15 cellular contexts compared by ENCODE assay signal in the genomic region with DNA sequence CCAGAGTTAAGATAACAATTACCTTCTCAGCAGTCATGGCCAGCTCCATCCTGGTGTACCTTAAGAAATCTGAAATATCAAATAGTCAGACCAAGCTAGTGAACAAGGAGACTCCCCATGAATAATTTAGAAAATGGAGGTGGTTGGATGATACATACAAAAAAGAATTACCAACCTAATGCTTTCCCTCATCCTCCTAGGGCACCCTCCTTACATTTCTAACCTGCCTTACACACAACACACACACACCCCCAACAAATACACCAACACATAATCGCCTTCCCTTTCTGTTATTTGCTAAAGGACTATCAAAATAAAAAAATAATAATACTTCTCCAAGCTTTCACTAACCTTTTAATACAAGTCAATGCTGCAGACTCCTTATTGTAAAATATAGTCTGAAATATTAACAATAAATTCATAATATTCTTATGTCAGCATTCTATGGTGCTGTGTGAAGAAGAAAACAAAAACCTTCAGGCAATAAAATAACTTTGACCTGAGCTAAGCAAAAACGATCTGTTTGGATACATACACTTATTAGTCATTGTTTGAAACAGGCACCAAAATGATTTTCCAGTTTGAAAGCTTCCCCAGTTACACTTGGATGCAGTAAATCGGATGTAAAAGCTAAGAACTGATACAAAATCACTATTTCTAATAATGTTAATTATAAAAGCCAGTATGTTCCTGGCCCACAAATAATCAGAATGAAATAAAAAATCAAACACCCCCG. TPM values are rescaled to one million over a fixed set of nuclear protein-coding genes. Genes with fewer than 3 reads are reported as not detected.
DNase-seq lines count a peak whose midpoint lies in the region; ATAC-seq and TF ChIP-seq lines count a peak whose summit lies in the region.
"Had no signal": no experiment of that assay in that cellular context is flagged by ENCODE, and none has a peak within 500 bp of the region (broad histone marks: within the 10 kb centered on the region; RNA-seq: fewer than 3 reads in every experiment).

No MANE protein-coding gene starts in this region.

- no peaks in the 10 kb centered on the region for H3K36me3 ChIP-seq in GM23338 (ENCODE audit: insufficient read depth)
- peaks cover 50 to 71% of the 10 kb centered on the region in 2 experiments for H3K36me3 ChIP-seq in SK-N-SH (replicated peaks in 1 of 2; ENCODE audit: control insufficient read depth in 1 of 2, insufficient read depth in 2 of 2, low read length in 1 of 2)
- H3K36me3 ChIP-seq in skeletal muscle satellite cell (ENCODE audit: insufficient read depth, low read length) = peaks cover 23% of the 10 kb centered on the region

- no peaks in the 10 kb centered on the region for H3K36me3 Mint-ChIP-seq in GM23338 (ENCODE audit: low read depth)
- no peaks in the 10 kb centered on the region for H3K36me3 Mint-ChIP-seq in CD4-positive, alpha-beta T cell (ENCODE audit: low read depth)

- H3K4me3 ChIP-seq in GM23338 (no peak overlapping the region), SK-N-SH (ENCODE audit: low read depth in 2 of 2, low read length in 1 of 2) (peak overlapping the region; percentile 92 to 100), skeletal muscle satellite cell (ENCODE audit: low read length) (peak overlapping the region; percentile 99)

- no peak overlapping the region for H3K4me3 Mint-ChIP-seq in GM23338
- no peak overlapping the region for H3K4me3 Mint-ChIP-seq in CD4-positive, alpha-beta T cell

- H3K4me1 Mint-ChIP-seq in GM23338 = peaks cover 47% of the 10 kb centered on the region
- H3K4me1 Mint-ChIP-seq in CD4-positive, alpha-beta T cell (ENCODE audit: low read depth) = no peaks in the 10 kb centered on the region

- TF ChIP-seq CTCF in GM23338 (conservative IDR thresholded peaks at IDR 0.05; ENCODE audit: low read depth in 2 of 2) (no peak), SK-N-SH (IDR thresholded peaks at IDR 0.05) (no peak)
- TF ChIP-seq CTCF in CD4-positive, alpha-beta T cell (IDR thresholded peaks at IDR 0.05) = no peak

- peaks cover 98% of the 10 kb centered on the region for H3K27me3 ChIP-seq in GM23338 (ENCODE audit: insufficient read depth)
- no peaks in the 10 kb centered on the region for H3K27me3 ChIP-seq in SK-N-SH (ENCODE audit: insufficient read depth)
- H3K27me3 ChIP-seq in skeletal muscle satellite cell (ENCODE audit: control insufficient read depth, insufficient read depth, low read length) = no peaks in the 10 kb centered on the region
- peaks cover 90% of the 10 kb centered on the region for H3K27me3 ChIP-seq in CD4-positive, alpha-beta T cell (ENCODE audit: control insufficient read depth, insufficient read depth, low read length)

- peaks cover 18% of the 10 kb centered on the region for H3F3A ChIP-seq in GM23338 (replicated peaks; ENCODE audit: low read depth)
- H3F3A ChIP-seq in SK-N-SH (replicated peaks; ENCODE audit: insufficient read depth) = peaks cover 50% of the 10 kb centered on the region

- H3K79me2 ChIP-seq in GM23338 (replicated peaks; ENCODE audit: insufficient read depth) (no peaks in the 10 kb centered on the region), SK-N-SH (ENCODE audit: insufficient read depth) (peaks cover 88% of the 10 kb centered on the region)

- H2AFZ ChIP-seq in GM23338 = no peak overlapping the region
- no peak overlapping the region for H2AFZ ChIP-seq in SK-N-SH (ENCODE audit: low read depth)

- peaks cover 13% of the 10 kb centered on the region; the same call in 1 of the 2 replicates for H4K20me1 ChIP-seq in GM23338 (replicated peaks; ENCODE audit: insufficient read depth)
- peaks cover 30% of the 10 kb centered on the region for H4K20me1 ChIP-seq in SK-N-SH (ENCODE audit: insufficient read depth)

- no peak overlapping the region for H3K4me2 ChIP-seq in GM23338
- peak overlapping the region; percentile 88 for H3K4me2 ChIP-seq in SK-N-SH
- H3K4me2 ChIP-seq in skeletal muscle satellite cell (ENCODE audit: low read length) = peak overlapping the region; percentile 77

- peaks cover 94% of the 10 kb centered on the region for H3K27me3 Mint-ChIP-seq in GM23338 (ENCODE audit: insufficient read depth, low read depth, poor library complexity)
- peaks cover 76% of the 10 kb centered on the region for H3K27me3 Mint-ChIP-seq in CD4-positive, alpha-beta T cell

- POLR2A ChIA-PET in SK-N-SH (lab: Yijun Ruan, JAX) = interaction anchor here (0.7 to 6.6 kb wide), 12 partner anchors 6 to 619 kb away, joined by 3 to 151 read pairs (median 6); no protein-coding TSS in a partner anchor
- POLR2A ChIA-PET in CD4-positive, alpha-beta T cell (lab: Charles Lee) = no interaction called here

- WGBS in SK-N-SH (ENCODE audit: low lambda C conversion rate) = 1% methylated on average over 4 of the region's 4 CpGs

- no peak for ATAC-seq in GM23338
- no peak for ATAC-seq in CD4-positive, alpha-beta T cell (ENCODE audit: poor library complexity)

- DNase-seq in GM23338 (ENCODE audit: low spot score) (no peak), SK-N-SH (peak; percentile 65), fibroblast of peridontal ligament (ENCODE audit: extremely low read depth) (peak; percentile 15), pons (ENCODE audit: low spot score) (no peak), epidermal melanocyte (ENCODE audit: insufficient read length, low spot score) (no peak), NCI-H2029 (lab: John Stamatoyannopoulos, UW) (no peak)
- DNase-seq in CD4-positive, alpha-beta T cell = no peak
- DNase-seq: activated gamma-delta T cell treated with Interleukin-2 at 50 U/mL for 16 hours, COR-L47, NCI-H146, NCI-H524 treated with DMSO at 0.1 percent for 48 hours, T-helper 9 cell had no signal

- H3K4me1 ChIP-seq in GM23338 (ENCODE audit: insufficient read depth) (peaks cover 70% of the 10 kb centered on the region), SK-N-SH (ENCODE audit: control insufficient read depth in 1 of 2, insufficient read depth in 2 of 2, low read depth in 1 of 2, low read length in 1 of 2) (peaks cover 17 to 27% of the 10 kb centered on the region in 2 experiments; a peak in 2 of 4 replicates), skeletal muscle satellite cell (ENCODE audit: control insufficient read depth, insufficient read depth, low read length) (peaks cover 4% of the 10 kb centered on the region)

- CTCF ChIA-PET in SK-N-SH (lab: Yijun Ruan, JAX) = interaction anchor here (0.5 to 10.2 kb wide), 19 partner anchors 6 to 761 kb away, joined by 3 to 92 read pairs (median 5); no protein-coding TSS in a partner anchor
- CTCF ChIA-PET in CD4-positive, alpha-beta T cell (lab: Charles Lee) = no interaction called here

- peak; percentile 3; the same call in 1 of the 2 replicates for TF ChIP-seq RAD21 in SK-N-SH (IDR thresholded peaks at IDR 0.05; ENCODE audit: low read length)

- peak overlapping the region; percentile 95 for H3K9ac ChIP-seq in SK-N-SH
- peak overlapping the region; percentile 96 for H3K9ac ChIP-seq in skeletal muscle satellite cell (ENCODE audit: low read depth, low read length)

- H3K9me2 ChIP-seq in GM23338 (ENCODE audit: insufficient read depth) = no peaks in the 10 kb centered on the region
- H3K9me2 ChIP-seq in SK-N-SH = no peaks in the 10 kb centered on the region

- no peak overlapping the region for H3K27ac Mint-ChIP-seq in GM23338
- H3K27ac Mint-ChIP-seq in CD4-positive, alpha-beta T cell = no peak overlapping the region

- H3K27ac ChIP-seq in GM23338 (ENCODE audit: low read depth) = no peak overlapping the region
- H3K27ac ChIP-seq in SK-N-SH (ENCODE audit: low read depth in 2 of 2, low read length in 1 of 2) = peak overlapping the region; percentile 96 to 100
- H3K27ac ChIP-seq in CD4-positive, alpha-beta T cell (ENCODE audit: low read depth, low read length) = no peak overlapping the region

- H3K9me3 Mint-ChIP-seq in GM23338 = no peaks in the 10 kb centered on the region; the same call in 2 of the 3 replicates
- no peaks in the 10 kb centered on the region for H3K9me3 Mint-ChIP-seq in CD4-positive, alpha-beta T cell

- no peak for TF ChIP-seq EP300 in SK-N-SH (IDR thresholded peaks at IDR 0.05; ENCODE audit: borderline replicate concordance in 1 of 2, low read depth in 1 of 2, low read length in 1 of 2)

- H3K9me3 ChIP-seq in SK-N-SH (no peaks in the 10 kb centered on the region), skeletal muscle satellite cell (replicated peaks; ENCODE audit: low read length) (no peaks in the 10 kb centered on the region)
- H3K9me3 ChIP-seq in CD4-positive, alpha-beta T cell (ENCODE audit: control insufficient read depth, low read length) = peaks cover 6% of the 10 kb centered on the region

- intact Hi-C loops in CD4-positive, alpha-beta T cell (cut with DNase I, micrococcal nuclease) = no loop called here

TF ChIP-seq in GM23338, 12 proteins besides CTCF, POLR2A, EP300 and RAD21:
- TF ChIP-seq NANOG (IDR thresholded peaks at IDR 0.05; ENCODE audit: borderline replicate concordance) (no peak), EZH2 (IDR thresholded peaks at IDR 0.05; ENCODE audit: low read depth, unreplicated experiment) (peak; percentile 41)

TF ChIP-seq in SK-N-SH, 30 proteins besides CTCF, POLR2A, EP300 and RAD21:
- TF ChIP-seq NFIC (IDR thresholded peaks at IDR 0.05; ENCODE audit: borderline replicate concordance) = 0 out of 2 replicates have a peak, but pooled peaks have one; percentile 12
- TF ChIP-seq MEF2A (IDR thresholded peaks at IDR 0.05; ENCODE audit: borderline replicate concordance, low read depth) = no peak
- TF ChIP-seq TCF12 (IDR thresholded peaks at IDR 0.05) = 0 out of 2 replicates have a peak, but pooled peaks have one; percentile 7
- TF ChIP-seq MXI1 (IDR thresholded peaks at IDR 0.05; ENCODE audit: low read depth, low read length) = peak; percentile 46; the same call in 1 of the 2 replicates
TF ChIP-seq in SK-N-SH: peak in this region for 3.

RNA-seq across cellular contexts. Expression of a gene that starts 3.4 kb away (rescaled TPM):
- total RNA-seq in GM23338 (2014; rRNA removed; shearing (Covaris generic)) = 0.12 and 0.24 TPM in 2 replicates
- 0.24 and 0.35 TPM in 2 replicates for polyA plus RNA-seq in GM23338 (2016; fragmentation: Nextera tagmentation; extraction: Ambion mirVana)
- polyA plus RNA-seq in SK-N-SH (2012; rRNA removed) = 162 and 170 TPM in 2 replicates
- 95.7 and 147 TPM in 2 replicates for polyA plus RNA-seq in SK-N-SH (2012; cell fraction: cytosol; rRNA removed)
- polyA plus RNA-seq in SK-N-SH (2012; cell fraction: nucleus; rRNA removed) = 208 and 254 TPM in 2 replicates
- total RNA-seq in skeletal muscle satellite cell (2012; rRNA removed) = 37.5 and 41.9 TPM in 2 replicates
- not detected for total RNA-seq in CD4-positive, alpha-beta T cell
- total RNA-seq: renal cortical epithelial cell had no signal

RNA-seq across cellular contexts. Expression of a gene that starts 31.2 kb away (rescaled TPM):
- not detected in 2 replicates for total RNA-seq in GM23338 (2014; rRNA removed; shearing (Covaris generic))
- not detected in 2 replicates for polyA plus RNA-seq in GM23338 (2016; fragmentation: Nextera tagmentation; extraction: Ambion mirVana)
- polyA plus RNA-seq in SK-N-SH (2012; rRNA removed) = not detected in 2 replicates
- polyA plus RNA-seq in SK-N-SH (2012; cell fraction: cytosol; rRNA removed) = not detected in 2 replicates
- not detected in 2 replicates for polyA plus RNA-seq in SK-N-SH (2012; cell fraction: nucleus; rRNA removed)
- not detected in 2 replicates for total RNA-seq in skeletal muscle satellite cell (2012; rRNA removed)
- not detected for total RNA-seq in CD4-positive, alpha-beta T cell
- total RNA-seq: mucosa of gallbladder, renal cortical epithelial cell had no signal

Comparison
In these comparisons a context has a peak if more than half of its experiments do, and no peak if none do; other contexts are left out.
1. DNase-seq: peak in SK-N-SH (single experiment) and fibroblast of peridontal ligament (single experiment); none in GM23338 (single experiment), CD4-positive, alpha-beta T cell (0 of 10), pons (single experiment), epidermal melanocyte (single experiment) and NCI-H2029 (single experiment).
2. H3K27ac ChIP-seq: peak in SK-N-SH (2 of 2); none in GM23338 (single experiment) and CD4-positive, alpha-beta T cell (single experiment).